In the genomic region with DNA sequence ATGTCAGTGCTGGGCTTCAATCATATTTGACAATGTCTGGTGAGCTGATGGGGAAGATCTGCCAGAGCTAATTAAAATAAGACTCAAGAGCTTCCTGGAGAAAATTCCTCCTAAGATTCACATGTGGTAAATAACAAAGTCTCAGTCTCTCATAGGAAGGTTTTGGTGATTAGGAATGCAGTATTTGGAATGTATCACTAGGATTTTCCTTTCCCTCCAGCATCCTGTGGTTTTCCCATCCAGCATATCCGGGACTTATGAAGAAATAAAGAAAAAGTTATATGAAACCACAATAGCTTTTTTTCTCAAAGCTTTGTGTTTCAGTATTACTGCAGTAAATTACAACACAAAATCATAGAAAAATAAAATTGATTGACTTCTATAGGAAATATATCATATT, we compare ENCODE assay signal across 21 cellular contexts.
DNase-seq lines count a peak whose midpoint lies in the region; ATAC-seq, FAIRE-seq and TF ChIP-seq lines count a peak whose summit lies in the region.
"Had no signal": no experiment of that assay in that cellular context is flagged by ENCODE, and none has a peak within 500 bp of the region (broad histone marks: within the 10 kb centered on the region; RNA-seq: fewer than 3 reads in every experiment).

No MANE protein-coding gene starts in this region.

- FAIRE-seq in HTR-8/SVneo (lab: Jason Lieb, UNC) = no peak
- FAIRE-seq: GM12892, GM18507, GM19239, HepG2 had no signal

- no peak overlapping the region for H3K4me3 ChIP-seq in retinal pigment epithelial cell (ENCODE audit: low read length)
- H3K4me3 ChIP-seq: BLaER1 treated with 17β-estradiol and CSF1 and Interleukin-3, amounts not matched to agents 10 nM and 100 nM; GM23248; HAP-1 had no signal

- no peak for TF ChIP-seq CTCF in retinal pigment epithelial cell (conservative IDR thresholded peaks at IDR 0.05; ENCODE audit: low read depth, low read length)

- ATAC-seq in HG02884 (IDR thresholded peaks at IDR 0.05; ENCODE audit: unreplicated experiment) (no peak), GM19328 (IDR thresholded peaks at IDR 0.05; ENCODE audit: unreplicated experiment) (no peak)
- ATAC-seq: CD8-positive, alpha-beta T cell; HepG2 had no signal

- peak; percentile 1 for DNase-seq in A172 (ENCODE audit: low spot score)
- DNase-seq in HTR-8/SVneo (ENCODE audit: insufficient read length, low spot score) = peak; percentile 1
- peak; percentile 1 for DNase-seq in astrocyte of the hippocampus (ENCODE audit: low read depth, low spot score)
- peak; percentile 12 for DNase-seq in retinal pigment epithelial cell (ENCODE audit: low read depth)
- no peak for DNase-seq in DMS53 treated with DMSO at 0.1 percent for 48 hours (lab: John Stamatoyannopoulos, UW; ENCODE audit: unreplicated experiment)
- DNase-seq: CD8-positive, alpha-beta T cell; COR-L47; DMS 273 treated with DMSO at 0.1 percent for 48 hours; DMS53; GDM1; GM23248; Karpas-422; KBM-7 had no signal
